In genomic region chr5:59036274-59036961, GRCh38 we compare ENCODE assay signal across 8 cellular contexts.
DNase-seq lines count a peak whose midpoint lies in the region; ATAC-seq and TF ChIP-seq lines count a peak whose summit lies in the region.

No MANE protein-coding gene starts in this region.

- CTCF ChIA-PET in T-cell (lab: Charles Lee), result interaction anchor here (0.6 to 6.4 kb wide), 16 partner anchors 9 to 352 kb away, joined by 3 to 86 read pairs (median 4); no protein-coding TSS in a partner anchor

- H3K36me3 Mint-ChIP-seq in T-cell, result peaks cover 24% of the 10 kb centered on the region

- ATAC-seq in T-cell (replicated peaks in 1 of 4) (peak in 3 of 4 experiments; percentile 7 to 43 (median 11)), GM19463 (IDR thresholded peaks at IDR 0.05; ENCODE audit: unreplicated experiment) (no peak), GM19467 (IDR thresholded peaks at IDR 0.05; ENCODE audit: unreplicated experiment) (no peak)

- H3K4me3 Mint-ChIP-seq in T-cell, result peak overlapping the region; percentile 91 to 98 (median 95)

- H3K4me3 ChIP-seq in retinal pigment epithelial cell (ENCODE audit: low read length), result peak overlapping the region; percentile 6

- H3K27me3 Mint-ChIP-seq in T-cell, result no peaks in the 10 kb centered on the region

- H3K27ac Mint-ChIP-seq in T-cell, result peak overlapping the region; percentile 100

- DNase-seq in activated gamma-delta T cell treated with Interleukin-2 at 50 U/mL for 16 hours (peak; percentile 31), activated gamma-delta T cell (lab: John Stamatoyannopoulos, UW) (no peak), T-cell (peak in 32 of 34 experiments; percentile 12 to 78 (median 52)), dermis blood vessel endothelial cell (peak; percentile 69), retinal pigment epithelial cell (ENCODE audit: low read depth) (peak; percentile 83), posterior vena cava (ENCODE audit: low spot score) (no peak)

- no peak for TF ChIP-seq CTCF in retinal pigment epithelial cell (conservative IDR thresholded peaks at IDR 0.05; ENCODE audit: low read depth, low read length)

- POLR2A ChIA-PET in T-cell (lab: Charles Lee), result interaction anchor here (0.6 to 2.0 kb wide), 9 partner anchors 9 to 138 kb away, joined by 3 to 12 read pairs (median 3); no protein-coding TSS in a partner anchor

- no peaks in the 10 kb centered on the region for H3K9me3 Mint-ChIP-seq in T-cell

- H3K4me1 Mint-ChIP-seq in T-cell, result peaks cover 69 to 73% (median 70%) of the 10 kb centered on the region in 3 donors

- intact Hi-C loops in posterior vena cava (cut with DNase I), result loop anchor here in 1 of 2 donors (10.0 kb wide), 2 partner anchors 88 to 138 kb away; no protein-coding TSS in a partner anchor

Comparison
In these comparisons a context has a peak if more than half of its experiments do, and no peak if none do; other contexts are left out.
1. DNase-seq: peak in activated gamma-delta T cell treated with Interleukin-2 at 50 U/mL for 16 hours (single experiment), T-cell (32 of 34), dermis blood vessel endothelial cell (single experiment) and retinal pigment epithelial cell (single experiment); none in activated gamma-delta T cell (single experiment) and posterior vena cava (single experiment).
2. ATAC-seq: peak in T-cell (3 of 4); none in GM19463 (single experiment) and GM19467 (single experiment).